ENCODE assay signal across 1 cellular context in the genomic region with DNA sequence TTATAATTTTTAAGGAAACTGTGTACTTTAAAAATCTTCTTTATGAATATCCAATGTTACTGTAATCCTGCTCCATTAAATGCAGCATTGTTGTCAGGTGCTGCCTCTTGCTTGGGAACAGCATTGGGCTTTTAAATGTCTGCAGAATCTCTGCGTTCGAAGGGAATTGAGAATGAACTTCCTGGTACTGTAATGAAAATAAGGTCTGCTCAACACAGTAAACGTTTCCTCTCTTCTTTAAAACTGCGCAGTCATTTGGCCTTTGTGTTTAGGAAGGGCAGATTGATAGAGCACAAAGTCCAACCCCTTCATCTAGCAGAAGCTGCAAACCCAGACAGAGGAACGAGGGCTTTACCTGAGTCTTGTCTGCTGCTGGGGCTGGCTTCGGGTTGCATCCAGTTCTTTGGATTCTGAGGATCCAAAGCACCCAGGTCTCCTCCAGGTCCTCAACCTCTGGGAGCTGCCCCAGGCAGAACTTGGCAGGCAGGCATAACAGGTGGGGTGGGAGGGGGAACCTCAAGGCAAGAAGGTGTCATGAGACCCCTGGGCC.
A peak's percentile ranks its signal among the peaks of the same experiment; 100 is the strongest.
TF ChIP-seq lines count a peak whose summit lies in the region.

No MANE protein-coding gene starts in this region.

TF ChIP-seq in HepG2, 621 proteins besides CTCF, POLR2A, EP300 and RAD21 (continued from another document and continues in another):
- TF ChIP-seq, protein P1, sequence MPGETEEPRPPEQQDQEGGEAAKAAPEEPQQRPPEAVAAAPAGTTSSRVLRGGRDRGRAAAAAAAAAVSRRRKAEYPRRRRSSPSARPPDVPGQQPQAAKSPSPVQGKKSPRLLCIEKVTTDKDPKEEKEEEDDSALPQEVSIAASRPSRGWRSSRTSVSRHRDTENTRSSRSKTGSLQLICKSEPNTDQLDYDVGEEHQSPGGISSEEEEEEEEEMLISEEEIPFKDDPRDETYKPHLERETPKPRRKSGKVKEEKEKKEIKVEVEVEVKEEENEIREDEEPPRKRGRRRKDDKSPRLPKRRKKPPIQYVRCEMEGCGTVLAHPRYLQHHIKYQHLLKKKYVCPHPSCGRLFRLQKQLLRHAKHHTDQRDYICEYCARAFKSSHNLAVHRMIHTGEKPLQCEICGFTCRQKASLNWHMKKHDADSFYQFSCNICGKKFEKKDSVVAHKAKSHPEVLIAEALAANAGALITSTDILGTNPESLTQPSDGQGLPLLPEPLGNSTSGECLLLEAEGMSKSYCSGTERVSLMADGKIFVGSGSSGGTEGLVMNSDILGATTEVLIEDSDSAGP (CRISPR knock-in tag; IDR thresholded peaks at IDR 0.05; ENCODE audit: borderline replicate concordance): peak; percentile 35
- peak; percentile 43; the same call in 1 of the 2 replicates for TF ChIP-seq ETV5 (CRISPR knock-in tag; IDR thresholded peaks at IDR 0.05; ENCODE audit: borderline replicate concordance)
- TF ChIP-seq ADNP (CRISPR knock-in tag; IDR thresholded peaks at IDR 0.05): no peak
- no peak for TF ChIP-seq ZC3H4 (CRISPR knock-in tag; IDR thresholded peaks at IDR 0.05; ENCODE audit: borderline replicate concordance)
- TF ChIP-seq, protein P2, sequence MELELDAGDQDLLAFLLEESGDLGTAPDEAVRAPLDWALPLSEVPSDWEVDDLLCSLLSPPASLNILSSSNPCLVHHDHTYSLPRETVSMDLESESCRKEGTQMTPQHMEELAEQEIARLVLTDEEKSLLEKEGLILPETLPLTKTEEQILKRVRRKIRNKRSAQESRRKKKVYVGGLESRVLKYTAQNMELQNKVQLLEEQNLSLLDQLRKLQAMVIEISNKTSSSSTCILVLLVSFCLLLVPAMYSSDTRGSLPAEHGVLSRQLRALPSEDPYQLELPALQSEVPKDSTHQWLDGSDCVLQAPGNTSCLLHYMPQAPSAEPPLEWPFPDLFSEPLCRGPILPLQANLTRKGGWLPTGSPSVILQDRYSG (CRISPR knock-in tag; IDR thresholded peaks at IDR 0.05): no peak
- TF ChIP-seq, protein P3, sequence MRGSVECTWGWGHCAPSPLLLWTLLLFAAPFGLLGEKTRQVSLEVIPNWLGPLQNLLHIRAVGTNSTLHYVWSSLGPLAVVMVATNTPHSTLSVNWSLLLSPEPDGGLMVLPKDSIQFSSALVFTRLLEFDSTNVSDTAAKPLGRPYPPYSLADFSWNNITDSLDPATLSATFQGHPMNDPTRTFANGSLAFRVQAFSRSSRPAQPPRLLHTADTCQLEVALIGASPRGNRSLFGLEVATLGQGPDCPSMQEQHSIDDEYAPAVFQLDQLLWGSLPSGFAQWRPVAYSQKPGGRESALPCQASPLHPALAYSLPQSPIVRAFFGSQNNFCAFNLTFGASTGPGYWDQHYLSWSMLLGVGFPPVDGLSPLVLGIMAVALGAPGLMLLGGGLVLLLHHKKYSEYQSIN (CRISPR knock-in tag; IDR thresholded peaks at IDR 0.05; ENCODE audit: borderline replicate concordance): no peak
- TF ChIP-seq, protein P4, sequence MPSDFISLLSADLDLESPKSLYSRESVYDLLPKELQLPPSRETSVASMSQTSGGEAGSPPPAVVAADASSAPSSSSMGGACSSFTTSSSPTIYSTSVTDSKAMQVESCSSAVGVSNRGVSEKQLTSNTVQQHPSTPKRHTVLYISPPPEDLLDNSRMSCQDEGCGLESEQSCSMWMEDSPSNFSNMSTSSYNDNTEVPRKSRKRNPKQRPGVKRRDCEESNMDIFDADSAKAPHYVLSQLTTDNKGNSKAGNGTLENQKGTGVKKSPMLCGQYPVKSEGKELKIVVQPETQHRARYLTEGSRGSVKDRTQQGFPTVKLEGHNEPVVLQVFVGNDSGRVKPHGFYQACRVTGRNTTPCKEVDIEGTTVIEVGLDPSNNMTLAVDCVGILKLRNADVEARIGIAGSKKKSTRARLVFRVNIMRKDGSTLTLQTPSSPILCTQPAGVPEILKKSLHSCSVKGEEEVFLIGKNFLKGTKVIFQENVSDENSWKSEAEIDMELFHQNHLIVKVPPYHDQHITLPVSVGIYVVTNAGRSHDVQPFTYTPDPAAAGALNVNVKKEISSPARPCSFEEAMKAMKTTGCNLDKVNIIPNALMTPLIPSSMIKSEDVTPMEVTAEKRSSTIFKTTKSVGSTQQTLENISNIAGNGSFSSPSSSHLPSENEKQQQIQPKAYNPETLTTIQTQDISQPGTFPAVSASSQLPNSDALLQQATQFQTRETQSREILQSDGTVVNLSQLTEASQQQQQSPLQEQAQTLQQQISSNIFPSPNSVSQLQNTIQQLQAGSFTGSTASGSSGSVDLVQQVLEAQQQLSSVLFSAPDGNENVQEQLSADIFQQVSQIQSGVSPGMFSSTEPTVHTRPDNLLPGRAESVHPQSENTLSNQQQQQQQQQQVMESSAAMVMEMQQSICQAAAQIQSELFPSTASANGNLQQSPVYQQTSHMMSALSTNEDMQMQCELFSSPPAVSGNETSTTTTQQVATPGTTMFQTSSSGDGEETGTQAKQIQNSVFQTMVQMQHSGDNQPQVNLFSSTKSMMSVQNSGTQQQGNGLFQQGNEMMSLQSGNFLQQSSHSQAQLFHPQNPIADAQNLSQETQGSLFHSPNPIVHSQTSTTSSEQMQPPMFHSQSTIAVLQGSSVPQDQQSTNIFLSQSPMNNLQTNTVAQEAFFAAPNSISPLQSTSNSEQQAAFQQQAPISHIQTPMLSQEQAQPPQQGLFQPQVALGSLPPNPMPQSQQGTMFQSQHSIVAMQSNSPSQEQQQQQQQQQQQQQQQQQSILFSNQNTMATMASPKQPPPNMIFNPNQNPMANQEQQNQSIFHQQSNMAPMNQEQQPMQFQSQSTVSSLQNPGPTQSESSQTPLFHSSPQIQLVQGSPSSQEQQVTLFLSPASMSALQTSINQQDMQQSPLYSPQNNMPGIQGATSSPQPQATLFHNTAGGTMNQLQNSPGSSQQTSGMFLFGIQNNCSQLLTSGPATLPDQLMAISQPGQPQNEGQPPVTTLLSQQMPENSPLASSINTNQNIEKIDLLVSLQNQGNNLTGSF (CRISPR knock-in tag; IDR thresholded peaks at IDR 0.05): no peak
- TF ChIP-seq CBX2 (IDR thresholded peaks at IDR 0.05; ENCODE audit: low read depth, low read length): no peak
- no peak for TF ChIP-seq CBX2 (CRISPR knock-in tag; IDR thresholded peaks at IDR 0.05; ENCODE audit: low read depth)
- TF ChIP-seq RARA (CRISPR knock-in tag; IDR thresholded peaks at IDR 0.05): peak; percentile 59
- no peak for TF ChIP-seq ZSCAN30 (CRISPR knock-in tag; IDR thresholded peaks at IDR 0.05)
- TF ChIP-seq, protein P5, sequence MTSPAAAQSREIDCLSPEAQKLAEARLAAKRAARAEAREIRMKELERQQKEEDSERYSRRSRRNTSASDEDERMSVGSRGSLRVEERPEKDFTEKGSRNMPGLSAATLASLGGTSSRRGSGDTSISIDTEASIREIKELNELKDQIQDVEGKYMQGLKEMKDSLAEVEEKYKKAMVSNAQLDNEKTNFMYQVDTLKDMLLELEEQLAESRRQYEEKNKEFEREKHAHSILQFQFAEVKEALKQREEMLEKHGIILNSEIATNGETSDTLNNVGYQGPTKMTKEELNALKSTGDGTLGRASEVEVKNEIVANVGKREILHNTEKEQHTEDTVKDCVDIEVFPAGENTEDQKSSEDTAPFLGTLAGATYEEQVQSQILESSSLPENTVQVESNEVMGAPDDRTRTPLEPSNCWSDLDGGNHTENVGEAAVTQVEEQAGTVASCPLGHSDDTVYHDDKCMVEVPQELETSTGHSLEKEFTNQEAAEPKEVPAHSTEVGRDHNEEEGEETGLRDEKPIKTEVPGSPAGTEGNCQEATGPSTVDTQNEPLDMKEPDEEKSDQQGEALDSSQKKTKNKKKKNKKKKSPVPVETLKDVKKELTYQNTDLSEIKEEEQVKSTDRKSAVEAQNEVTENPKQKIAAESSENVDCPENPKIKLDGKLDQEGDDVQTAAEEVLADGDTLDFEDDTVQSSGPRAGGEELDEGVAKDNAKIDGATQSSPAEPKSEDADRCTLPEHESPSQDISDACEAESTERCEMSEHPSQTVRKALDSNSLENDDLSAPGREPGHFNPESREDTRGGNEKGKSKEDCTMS (CRISPR knock-in tag; conservative IDR thresholded peaks at IDR 0.05): no peak
- no peak; the same call in 1 of the 2 replicates for TF ChIP-seq MBD4 (IDR thresholded peaks at IDR 0.05; ENCODE audit: borderline replicate concordance, low read length)
- TF ChIP-seq FOXO1 (CRISPR knock-in tag; IDR thresholded peaks at IDR 0.05): peak; percentile 66; the same call in 1 of the 2 replicates
- peak; percentile 17; the same call in 1 of the 2 replicates for TF ChIP-seq SP5 (CRISPR knock-in tag; IDR thresholded peaks at IDR 0.05; ENCODE audit: borderline replicate concordance, low read depth)
- TF ChIP-seq RNF2 (conservative IDR thresholded peaks at IDR 0.05; ENCODE audit: low read depth): no peak
- no peak for TF ChIP-seq ZNF446 (CRISPR knock-in tag; IDR thresholded peaks at IDR 0.05)
- TF ChIP-seq POGZ (CRISPR knock-in tag; IDR thresholded peaks at IDR 0.05): no peak
- TF ChIP-seq ZNF451 (CRISPR knock-in tag; IDR thresholded peaks at IDR 0.05): no peak; the same call in 1 of the 2 replicates
- no peak for TF ChIP-seq MLLT10 (CRISPR knock-in tag; IDR thresholded peaks at IDR 0.05)
- TF ChIP-seq, protein P6, sequence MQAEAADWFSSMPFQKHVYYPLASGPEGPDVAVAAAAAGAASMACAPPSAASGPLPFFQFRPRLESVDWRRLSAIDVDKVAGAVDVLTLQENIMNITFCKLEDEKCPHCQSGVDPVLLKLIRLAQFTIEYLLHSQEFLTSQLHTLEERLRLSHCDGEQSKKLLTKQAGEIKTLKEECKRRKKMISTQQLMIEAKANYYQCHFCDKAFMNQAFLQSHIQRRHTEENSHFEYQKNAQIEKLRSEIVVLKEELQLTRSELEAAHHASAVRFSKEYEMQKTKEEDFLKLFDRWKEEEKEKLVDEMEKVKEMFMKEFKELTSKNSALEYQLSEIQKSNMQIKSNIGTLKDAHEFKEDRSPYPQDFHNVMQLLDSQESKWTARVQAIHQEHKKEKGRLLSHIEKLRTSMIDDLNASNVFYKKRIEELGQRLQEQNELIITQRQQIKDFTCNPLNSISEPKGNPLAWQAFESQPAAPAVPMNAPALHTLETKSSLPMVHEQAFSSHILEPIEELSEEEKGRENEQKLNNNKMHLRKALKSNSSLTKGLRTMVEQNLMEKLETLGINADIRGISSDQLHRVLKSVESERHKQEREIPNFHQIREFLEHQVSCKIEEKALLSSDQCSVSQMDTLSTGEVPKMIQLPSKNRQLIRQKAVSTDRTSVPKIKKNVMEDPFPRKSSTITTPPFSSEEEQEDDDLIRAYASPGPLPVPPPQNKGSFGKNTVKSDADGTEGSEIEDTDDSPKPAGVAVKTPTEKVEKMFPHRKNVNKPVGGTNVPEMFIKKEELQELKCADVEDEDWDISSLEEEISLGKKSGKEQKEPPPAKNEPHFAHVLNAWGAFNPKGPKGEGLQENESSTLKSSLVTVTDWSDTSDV (CRISPR knock-in tag; IDR thresholded peaks at IDR 0.05): no peak
- peak; percentile 43; the same call in 1 of the 2 replicates for TF ChIP-seq SIX1 (CRISPR knock-in tag; IDR thresholded peaks at IDR 0.05; ENCODE audit: borderline replicate concordance)
- TF ChIP-seq, protein P7, sequence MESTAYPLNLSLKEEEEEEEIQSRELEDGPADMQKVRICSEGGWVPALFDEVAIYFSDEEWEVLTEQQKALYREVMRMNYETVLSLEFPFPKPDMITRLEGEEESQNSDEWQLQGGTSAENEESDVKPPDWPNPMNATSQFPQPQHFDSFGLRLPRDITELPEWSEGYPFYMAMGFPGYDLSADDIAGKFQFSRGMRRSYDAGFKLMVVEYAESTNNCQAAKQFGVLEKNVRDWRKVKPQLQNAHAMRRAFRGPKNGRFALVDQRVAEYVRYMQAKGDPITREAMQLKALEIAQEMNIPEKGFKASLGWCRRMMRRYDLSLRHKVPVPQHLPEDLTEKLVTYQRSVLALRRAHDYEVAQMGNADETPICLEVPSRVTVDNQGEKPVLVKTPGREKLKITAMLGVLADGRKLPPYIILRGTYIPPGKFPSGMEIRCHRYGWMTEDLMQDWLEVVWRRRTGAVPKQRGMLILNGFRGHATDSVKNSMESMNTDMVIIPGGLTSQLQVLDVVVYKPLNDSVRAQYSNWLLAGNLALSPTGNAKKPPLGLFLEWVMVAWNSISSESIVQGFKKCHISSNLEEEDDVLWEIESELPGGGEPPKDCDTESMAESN (CRISPR knock-in tag; conservative IDR thresholded peaks at IDR 0.05): 0 out of 2 replicates have a peak, but pooled peaks have one; percentile 8
- TF ChIP-seq CC2D1A (CRISPR knock-in tag; IDR thresholded peaks at IDR 0.05): no peak
- peak; percentile 80; the same call in 1 of the 2 replicates for TF ChIP-seq ZNF256 (CRISPR knock-in tag; conservative IDR thresholded peaks at IDR 0.05)
- TF ChIP-seq TCF7 (IDR thresholded peaks at IDR 0.05; ENCODE audit: low read depth): peak; percentile 64
- TF ChIP-seq NFKBIZ (CRISPR knock-in tag; IDR thresholded peaks at IDR 0.05): no peak
- no peak for TF ChIP-seq ZNF367 (CRISPR knock-in tag; IDR thresholded peaks at IDR 0.05; ENCODE audit: borderline replicate concordance)
- TF ChIP-seq, protein P8, sequence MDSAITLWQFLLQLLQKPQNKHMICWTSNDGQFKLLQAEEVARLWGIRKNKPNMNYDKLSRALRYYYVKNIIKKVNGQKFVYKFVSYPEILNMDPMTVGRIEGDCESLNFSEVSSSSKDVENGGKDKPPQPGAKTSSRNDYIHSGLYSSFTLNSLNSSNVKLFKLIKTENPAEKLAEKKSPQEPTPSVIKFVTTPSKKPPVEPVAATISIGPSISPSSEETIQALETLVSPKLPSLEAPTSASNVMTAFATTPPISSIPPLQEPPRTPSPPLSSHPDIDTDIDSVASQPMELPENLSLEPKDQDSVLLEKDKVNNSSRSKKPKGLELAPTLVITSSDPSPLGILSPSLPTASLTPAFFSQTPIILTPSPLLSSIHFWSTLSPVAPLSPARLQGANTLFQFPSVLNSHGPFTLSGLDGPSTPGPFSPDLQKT (CRISPR knock-in tag; IDR thresholded peaks at IDR 0.05; ENCODE audit: borderline replicate concordance): no peak
- no peak for TF ChIP-seq EZH2 (conservative IDR thresholded peaks at IDR 0.05; ENCODE audit: low read depth, low read length)
- TF ChIP-seq, protein P9, sequence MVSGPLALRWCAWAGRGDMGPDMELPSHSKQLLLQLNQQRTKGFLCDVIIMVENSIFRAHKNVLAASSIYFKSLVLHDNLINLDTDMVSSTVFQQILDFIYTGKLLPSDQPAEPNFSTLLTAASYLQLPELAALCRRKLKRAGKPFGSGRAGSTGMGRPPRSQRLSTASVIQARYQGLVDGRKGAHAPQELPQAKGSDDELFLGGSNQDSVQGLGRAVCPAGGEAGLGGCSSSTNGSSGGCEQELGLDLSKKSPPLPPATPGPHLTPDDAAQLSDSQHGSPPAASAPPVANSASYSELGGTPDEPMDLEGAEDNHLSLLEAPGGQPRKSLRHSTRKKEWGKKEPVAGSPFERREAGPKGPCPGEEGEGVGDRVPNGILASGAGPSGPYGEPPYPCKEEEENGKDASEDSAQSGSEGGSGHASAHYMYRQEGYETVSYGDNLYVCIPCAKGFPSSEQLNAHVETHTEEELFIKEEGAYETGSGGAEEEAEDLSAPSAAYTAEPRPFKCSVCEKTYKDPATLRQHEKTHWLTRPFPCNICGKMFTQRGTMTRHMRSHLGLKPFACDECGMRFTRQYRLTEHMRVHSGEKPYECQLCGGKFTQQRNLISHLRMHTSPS (CRISPR knock-in tag; IDR thresholded peaks at IDR 0.05; ENCODE audit: low read depth): no peak
- peak; percentile 39; the same call in 1 of the 2 replicates for TF ChIP-seq ESRRA (CRISPR knock-in tag; IDR thresholded peaks at IDR 0.05; ENCODE audit: low read depth)
